Comparison of ENCODE assay signal across 7 cellular contexts in genomic region chr17:61846976-61847375, GRCh38.
"Had no signal": no experiment of that assay in that cellular context is flagged by ENCODE, and none has a peak within 500 bp of the region (broad histone marks: within the 10 kb centered on the region; RNA-seq: fewer than 3 reads in every experiment).

No MANE protein-coding gene starts in this region.

- ATAC-seq: GM12878 had no signal

- H3K4me3 ChIP-seq: GM12878 had no signal

- DNase-seq: GDM1, GF-D8 had no signal

- FAIRE-seq: GM12878, GM12891, GM12892, GM18507, GM19239 had no signal
